1 cellular context compared by ENCODE assay signal in the genomic region with DNA sequence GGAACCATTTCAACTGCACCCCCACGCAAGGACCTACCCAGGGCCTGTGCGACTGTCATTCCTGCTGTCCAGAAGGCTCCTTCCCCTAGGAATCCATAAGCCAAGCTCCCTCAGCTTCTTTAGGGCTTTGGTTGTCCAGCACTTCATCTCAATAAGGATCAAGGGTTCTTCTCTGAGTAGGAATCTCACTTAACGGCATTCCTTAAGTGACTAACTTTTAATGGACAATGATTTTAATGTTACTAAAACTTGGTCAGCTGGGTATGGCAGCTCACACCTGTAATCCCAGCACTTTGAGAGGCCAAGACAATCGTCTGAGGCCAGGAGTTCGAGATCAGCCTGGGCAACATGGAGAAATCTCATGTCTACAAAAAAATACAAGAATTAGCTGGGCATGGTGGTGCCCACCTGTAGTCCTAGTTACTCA.
TF ChIP-seq lines count a peak whose summit lies in the region.

No MANE protein-coding gene starts in this region.

TF ChIP-seq in H1, 55 proteins besides CTCF, POLR2A, EP300 and RAD21:
- no peak for TF ChIP-seq HDAC2 (IDR thresholded peaks at IDR 0.05; ENCODE audit: borderline replicate concordance in 1 of 2, low read depth in 2 of 2, low read length in 2 of 2)
- no peak for TF ChIP-seq TAF7 (optimal IDR thresholded peaks at IDR 0.05; ENCODE audit: borderline replicate concordance, low read depth, low read length)
- peak; percentile 16 for TF ChIP-seq NANOG (IDR thresholded peaks at IDR 0.05; ENCODE audit: insufficient read depth, low read depth, low read length, poor library complexity, severe bottlenecking)
